ENCODE assay signal across 19 cellular contexts in the genomic region with DNA sequence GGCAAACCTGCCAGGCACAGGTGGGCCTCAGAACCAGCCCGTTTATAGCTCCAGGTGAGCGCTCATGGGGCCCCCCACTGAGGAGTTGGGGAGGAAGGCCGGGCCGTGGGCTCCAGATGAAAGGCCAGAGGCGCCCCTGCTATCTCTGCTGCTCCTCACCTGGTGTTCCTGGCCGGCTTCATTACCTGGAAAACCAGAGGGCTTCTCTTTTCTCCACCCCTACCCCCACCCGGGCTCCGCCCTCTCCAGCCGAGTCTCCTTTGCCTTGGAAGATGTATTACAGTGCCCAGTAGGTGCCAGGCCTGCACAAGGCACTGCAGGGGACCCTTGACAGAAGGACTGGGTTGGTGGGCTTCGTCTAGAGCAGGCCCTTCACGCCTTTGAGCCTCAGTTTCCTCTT.
DNase-seq lines count a peak whose midpoint lies in the region; ATAC-seq and TF ChIP-seq lines count a peak whose summit lies in the region.
"Had no signal": no experiment of that assay in that cellular context is flagged by ENCODE, and none has a peak within 500 bp of the region (broad histone marks: within the 10 kb centered on the region; RNA-seq: fewer than 3 reads in every experiment).

No MANE protein-coding gene starts in this region.

- DNase-seq in cardiac septum (ENCODE audit: low spot score) (peak; percentile 41), Right ventricle myocardium superior (no peak), ecto neural progenitor cell (ENCODE audit: low spot score) (peak; percentile 40), mesenteric fat pad (ENCODE audit: low spot score) (peak; percentile 37), type B pancreatic cell (ENCODE audit: extremely low spot score, unreplicated experiment) (peak; percentile 62), right lobe of liver (no peak), NCI-H526 (lab: John Stamatoyannopoulos, UW) (no peak)
- DNase-seq: AML-193; Calu3; CD8-positive, alpha-beta T cell; DMS79 treated with DMSO at 0.1 percent for 48 hours; GF-D8; GM23248; H9; IMR-90 had no signal

- H3K27me3 ChIP-seq in right lobe of liver = no peaks in the 10 kb centered on the region

- ATAC-seq in Right ventricle myocardium superior (ENCODE audit: poor library complexity) (no peak), HG03097 (IDR thresholded peaks at IDR 0.05; ENCODE audit: low FRiP score, unreplicated experiment) (no peak), right lobe of liver (no peak)
- ATAC-seq: A549; CD8-positive, alpha-beta T cell; K562 had no signal

- H3K4me3 Mint-ChIP-seq in type B pancreatic cell = no peak overlapping the region
- H3K4me3 Mint-ChIP-seq: CD8-positive, alpha-beta T cell; H9 had no signal

- no peaks in the 10 kb centered on the region for H3K36me3 Mint-ChIP-seq in type B pancreatic cell
- H3K36me3 Mint-ChIP-seq: CD8-positive, alpha-beta T cell had no signal

- no peaks in the 10 kb centered on the region for H3K4me1 ChIP-seq in right lobe of liver
- H3K4me1 ChIP-seq: A549 had no signal

- H3K9me3 Mint-ChIP-seq in type B pancreatic cell = peaks cover 1% of the 10 kb centered on the region
- H3K9me3 Mint-ChIP-seq: CD8-positive, alpha-beta T cell; H9 had no signal

- no peaks in the 10 kb centered on the region for H3K9me3 ChIP-seq in right lobe of liver
- H3K9me3 ChIP-seq: A549 had no signal

- peaks cover 10% of the 10 kb centered on the region for H3K4me1 Mint-ChIP-seq in type B pancreatic cell (ENCODE audit: unreplicated experiment)

- WGBS in right lobe of liver (ENCODE audit: insufficient coverage, low coverage, low lambda C conversion rate, missing lambda C conversion rate) = 38% methylated on average over 2 of the region's 11 CpGs

- intact Hi-C loops in cardiac septum (cut with DNase I) = no loop called here
- intact Hi-C loops in Right ventricle myocardium superior (cut with DNase I) = no loop called here
- intact Hi-C loops in right lobe of liver (cut with DNase I) = no loop called here

- H3K27ac ChIP-seq in right lobe of liver = no peak overlapping the region
- H3K27ac ChIP-seq: 22Rv1, A549, GM23248 had no signal

- TF ChIP-seq CTCF in type B pancreatic cell (conservative IDR thresholded peaks at IDR 0.05) (no peak), right lobe of liver (IDR thresholded peaks at IDR 0.05) (no peak)

- no peak overlapping the region for H3K4me3 ChIP-seq in right lobe of liver
- H3K4me3 ChIP-seq: A549, GM23248, K562 had no signal

- peak overlapping the region; percentile 95 for H3K27ac Mint-ChIP-seq in type B pancreatic cell
- H3K27ac Mint-ChIP-seq: CD8-positive, alpha-beta T cell had no signal

- no peak for TF ChIP-seq POLR2A in right lobe of liver (IDR thresholded peaks at IDR 0.05)

- peaks cover under 1% of the 10 kb centered on the region for H3K27me3 Mint-ChIP-seq in type B pancreatic cell

- no peaks in the 10 kb centered on the region for H3K36me3 ChIP-seq in right lobe of liver

Comparison
In these comparisons a context has a peak if more than half of its experiments do, and no peak if none do; other contexts are left out.
1. DNase-seq: peak in cardiac septum (single experiment), ecto neural progenitor cell (single experiment), mesenteric fat pad (single experiment) and type B pancreatic cell (single experiment); none in Right ventricle myocardium superior (single experiment), right lobe of liver (0 of 3) and NCI-H526 (0 of 2).